In genomic region chr2:241794250-241794823, GRCh38 we compare ENCODE assay signal across 1 cellular context.
TF ChIP-seq lines count a peak whose summit lies in the region.

No MANE protein-coding gene starts in this region.

TF ChIP-seq in HepG2, 621 proteins besides CTCF, POLR2A, EP300 and RAD21:
- TF ChIP-seq HNF4A (CRISPR knock-in tag; IDR thresholded peaks at IDR 0.05) (no peak), ZNF574 (CRISPR knock-in tag; IDR thresholded peaks at IDR 0.05) (no peak), ZNF768 (CRISPR knock-in tag; IDR thresholded peaks at IDR 0.05) (0 out of 2 replicates have a peak, but pooled peaks have one; percentile 18), ZNF740 (CRISPR knock-in tag; IDR thresholded peaks at IDR 0.05) (no peak), KLF13 (CRISPR knock-in tag; IDR thresholded peaks at IDR 0.05) (no peak), KDM5B (CRISPR knock-in tag; IDR thresholded peaks at IDR 0.05; ENCODE audit: borderline replicate concordance) (no peak), ARID2 (CRISPR knock-in tag; IDR thresholded peaks at IDR 0.05; ENCODE audit: borderline replicate concordance) (no peak)
